In the genomic region with DNA sequence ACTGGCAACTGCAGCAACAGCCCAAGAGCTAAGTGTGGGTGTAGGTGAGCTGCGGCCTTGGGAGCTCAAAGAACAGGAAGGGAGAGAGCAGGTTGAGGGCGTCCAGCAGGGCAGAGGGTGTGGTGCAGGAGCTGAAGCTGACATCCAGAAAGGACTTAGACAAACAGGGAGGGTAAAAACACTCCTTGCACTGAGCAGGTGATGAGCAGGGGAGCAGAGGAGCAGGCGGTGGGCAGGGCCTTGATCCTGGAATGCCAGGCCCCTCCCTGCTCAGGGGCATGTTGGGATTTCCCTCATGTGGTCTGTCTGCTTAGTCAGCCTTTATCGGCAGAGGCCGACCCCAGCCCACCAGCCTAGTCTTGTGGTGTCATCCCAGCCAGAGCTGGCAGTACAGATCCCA, we compare ENCODE assay signal across 25 cellular contexts.
DNase-seq lines count a peak whose midpoint lies in the region; FAIRE-seq and TF ChIP-seq lines count a peak whose summit lies in the region.
"Had no signal": no experiment of that assay in that cellular context is flagged by ENCODE, and none has a peak within 500 bp of the region (broad histone marks: within the 10 kb centered on the region; RNA-seq: fewer than 3 reads in every experiment).

No MANE protein-coding gene starts in this region.

- H4K8ac ChIP-seq in H9 (replicated peaks; ENCODE audit: insufficient read length, low read depth, low read length): no peak overlapping the region

- no peak overlapping the region for H3K14ac ChIP-seq in H9 (ENCODE audit: insufficient read depth, low read length)

- H3K4ac ChIP-seq in H9 (ENCODE audit: low read depth, low read length): no peak overlapping the region

- H4K20me1 ChIP-seq in H9 (ENCODE audit: control insufficient read depth, insufficient read depth, insufficient read length): no peaks in the 10 kb centered on the region

- no peak overlapping the region for H4K91ac ChIP-seq in H9 (ENCODE audit: insufficient read length, low read depth, low read length)

- H3K4me1 ChIP-seq in H9 (ENCODE audit: insufficient read depth, low read length): peaks cover 4% of the 10 kb centered on the region; the same call in 1 of the 2 replicates

- no peak overlapping the region for H3K9ac ChIP-seq in H9 (ENCODE audit: extremely low read depth, insufficient read length, low read length)
- H3K9ac ChIP-seq: SK-N-SH had no signal

- H2BK120ac ChIP-seq in H9 (ENCODE audit: low read depth, low read length, poor library complexity, severe bottlenecking): no peak overlapping the region

- H3K23me2 ChIP-seq in H9 (ENCODE audit: insufficient read length, low read depth, low read length, poor library complexity, severe bottlenecking): no peaks in the 10 kb centered on the region

- H3K9me3 Mint-ChIP-seq in H9 (no peaks in the 10 kb centered on the region), chondrocyte (ENCODE audit: low read depth) (no peaks in the 10 kb centered on the region), neural crest cell (peaks cover 2% of the 10 kb centered on the region)
- H3K9me3 Mint-ChIP-seq: CD4-positive, alpha-beta memory T cell had no signal

- no peak overlapping the region for H3T11ph ChIP-seq in H9 (ENCODE audit: low read length)

- H2BK15ac ChIP-seq in H9 (ENCODE audit: low read depth, low read length): no peak overlapping the region

- no peak overlapping the region for H3K4me2 ChIP-seq in H9 (ENCODE audit: insufficient read depth, insufficient read length, low read length)
- H3K4me2 ChIP-seq: SK-N-SH had no signal

- no peak overlapping the region for H3K23ac ChIP-seq in H9 (ENCODE audit: insufficient read length, low read depth, low read length)

- no peak overlapping the region for H2AFZ ChIP-seq in H9 (ENCODE audit: low read length)

- no peak overlapping the region for H3K18ac ChIP-seq in H9 (ENCODE audit: insufficient read length, low read depth, low read length)

- no peaks in the 10 kb centered on the region for H3K27me3 ChIP-seq in H9 (ENCODE audit: insufficient read depth, low read length)
- H3K27me3 ChIP-seq: MG63 had no signal

- H3K27me3 Mint-ChIP-seq in H9 (ENCODE audit: low read depth) (no peaks in the 10 kb centered on the region), chondrocyte (ENCODE audit: low read depth) (peaks cover 13% of the 10 kb centered on the region), neural crest cell (ENCODE audit: low read depth) (no peaks in the 10 kb centered on the region)

- H3K56ac ChIP-seq in H9 (ENCODE audit: insufficient read length, low read depth, low read length): no peak overlapping the region

- no peaks in the 10 kb centered on the region for H3K9me3 ChIP-seq in H9 (ENCODE audit: control insufficient read depth, low read depth, low read length)
- H3K9me3 ChIP-seq: MG63, SK-N-SH had no signal

- TF ChIP-seq CTCF in H9 (conservative IDR thresholded peaks at IDR 0.05) (no peak), chondrocyte (IDR thresholded peaks at IDR 0.05) (no peak), neural crest cell (conservative IDR thresholded peaks at IDR 0.05) (no peak)

- no peak overlapping the region for H4K5ac ChIP-seq in H9 (ENCODE audit: insufficient read length, low read depth, low read length)

- H3K27ac Mint-ChIP-seq in H9 (peak overlapping the region in 2 of 3 experiments; percentile 20 to 73; a peak in 3 of 7 replicates), chondrocyte (ENCODE audit: unreplicated experiment) (peak overlapping the region; percentile 18), neural crest cell (ENCODE audit: unreplicated experiment) (peak overlapping the region; percentile 67)
- H3K27ac Mint-ChIP-seq: CD4-positive, alpha-beta memory T cell had no signal

- no peaks in the 10 kb centered on the region for H3K79me2 ChIP-seq in H9 (ENCODE audit: insufficient read depth, low read length)

- no peak overlapping the region for H3K27ac ChIP-seq in H9 (ENCODE audit: insufficient read length, low read depth, low read length)

- DNase-seq in H9 (peak; percentile 47), chondrocyte (ENCODE audit: low spot score) (no peak), iPS-NIHi7 (ENCODE audit: extremely low spot score) (peak; percentile 40), neural crest cell (ENCODE audit: low read depth, low spot score) (no peak), KG1 (lab: John Stamatoyannopoulos, UW) (no peak), frontal cortex (ENCODE audit: low spot score in 2 of 2) (no peak), NCI-H2196 (lab: John Stamatoyannopoulos, UW; ENCODE audit: unreplicated experiment) (no peak), inferior parietal cortex (ENCODE audit: extremely low spot score) (no peak)
- DNase-seq: C1 segment of cervical spinal cord; CD4-positive, alpha-beta memory T cell; COR-L47; DMS53; MG63; NCI-H1105 treated with DMSO at 0.1 percent for 48 hours; NCI-H146; NCI-H1930; NCI-H2107; NCI-H446; NCI-H524 treated with DMSO at 0.1 percent for 48 hours; NCI-H774; SK-N-SH had no signal

- no peak overlapping the region for H3K4me3 Mint-ChIP-seq in H9
- no peak overlapping the region for H3K4me3 Mint-ChIP-seq in chondrocyte (ENCODE audit: unreplicated experiment)
- H3K4me3 Mint-ChIP-seq in neural crest cell: no peak overlapping the region
- H3K4me3 Mint-ChIP-seq: CD4-positive, alpha-beta memory T cell had no signal

- H2AK5ac ChIP-seq in H9 (ENCODE audit: insufficient read length, low read length): no peak overlapping the region

- H3K79me1 ChIP-seq in H9 (ENCODE audit: insufficient read depth, low read depth, low read length, poor library complexity, severe bottlenecking): no peaks in the 10 kb centered on the region

- WGBS in H9 (ENCODE audit: extremely low coverage, insufficient read length, low lambda C conversion rate): no CpG with 5 or more reads among the region's 5 CpGs

- H2BK20ac ChIP-seq in H9 (ENCODE audit: low read depth, low read length, poor library complexity, severe bottlenecking): no peak overlapping the region

- H2BK5ac ChIP-seq in H9 (ENCODE audit: insufficient read length, low read length): no peak overlapping the region

- H3K36me3 Mint-ChIP-seq in H9 (ENCODE audit: insufficient read depth in 1 of 3, low read depth in 3 of 3): peaks cover 5 to 18% (median 11%) of the 10 kb centered on the region in 3 experiments
- H3K36me3 Mint-ChIP-seq in chondrocyte (ENCODE audit: low read depth): peaks cover 2% of the 10 kb centered on the region
- H3K36me3 Mint-ChIP-seq in neural crest cell (ENCODE audit: low read depth): no peaks in the 10 kb centered on the region
- H3K36me3 Mint-ChIP-seq: CD4-positive, alpha-beta memory T cell had no signal

- no peak overlapping the region for H2BK12ac ChIP-seq in H9 (ENCODE audit: insufficient read length, low read depth, low read length)

- FAIRE-seq in frontal cortex (lab: Jason Lieb, UNC): no peak
- FAIRE-seq: G401.6, GM12878, K562, RCC 7860 had no signal

- H3K4me1 Mint-ChIP-seq in H9 (peaks cover 14 to 19% of the 10 kb centered on the region in 2 experiments), chondrocyte (ENCODE audit: low read depth) (no peaks in the 10 kb centered on the region), neural crest cell (no peaks in the 10 kb centered on the region)
- H3K4me1 Mint-ChIP-seq: CD4-positive, alpha-beta memory T cell had no signal

Comparison
In these comparisons a context has a peak if more than half of its experiments do, and no peak if none do; other contexts are left out.
1. DNase-seq: peak in H9 (single experiment) and iPS-NIHi7 (single experiment); none in chondrocyte (single experiment), neural crest cell (single experiment), KG1 (single experiment), frontal cortex (0 of 2), NCI-H2196 (single experiment) and inferior parietal cortex (single experiment).
2. Peak in every context shown above with its lines, with median percentiles within 50 percentile points of each other: H3K27ac Mint-ChIP-seq.